Comparison of ENCODE assay signal across 19 cellular contexts in the genomic region with DNA sequence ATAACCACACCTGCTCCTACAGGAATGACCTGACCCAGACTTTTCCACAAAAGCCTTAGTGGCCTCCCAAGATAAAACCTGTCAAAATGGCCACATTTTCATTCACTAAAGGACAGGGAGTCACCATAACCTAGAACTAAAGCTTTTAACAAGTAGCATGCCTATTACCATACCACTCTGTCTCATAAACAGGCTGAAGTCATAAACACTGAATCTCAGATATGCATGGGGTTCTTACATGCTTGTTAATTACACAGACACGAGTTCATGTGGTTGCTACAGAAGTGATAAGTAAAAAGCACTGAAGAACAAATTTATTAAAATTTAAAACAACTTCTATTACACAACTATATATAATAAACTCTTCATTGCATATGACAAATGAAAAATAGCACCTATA. TPM values are rescaled to one million over a fixed set of nuclear protein-coding genes. Genes with fewer than 3 reads are reported as not detected.
DNase-seq lines count a peak whose midpoint lies in the region; ATAC-seq and TF ChIP-seq lines count a peak whose summit lies in the region.
"Had no signal": no experiment of that assay in that cellular context is flagged by ENCODE, and none has a peak within 500 bp of the region (broad histone marks: within the 10 kb centered on the region; RNA-seq: fewer than 3 reads in every experiment).

No MANE protein-coding gene starts in this region.

- no peak overlapping the region for H3K4me3 ChIP-seq in BLaER1 treated with 17β-estradiol and CSF1 and Interleukin-3, amounts not matched to agents 10 nM and 100 nM
- no peak overlapping the region for H3K4me3 ChIP-seq in Peyer's patch
- H3K4me3 ChIP-seq in liver (ENCODE audit: low read depth in 1 of 3, low read length in 3 of 3) = no peak overlapping the region
- H3K4me3 ChIP-seq in skeletal muscle tissue (ENCODE audit: low read length in 3 of 3) = no peak overlapping the region
- no peak overlapping the region for H3K4me3 ChIP-seq in thyroid gland (replicated peaks in 1 of 3)
- no peak overlapping the region for H3K4me3 ChIP-seq in foreskin fibroblast (ENCODE audit: low read depth in 1 of 2, low read length in 2 of 2)
- H3K4me3 ChIP-seq: gastroesophageal sphincter had no signal

- H3K27me3 ChIP-seq in BLaER1 treated with 17β-estradiol and CSF1 and Interleukin-3, amounts not matched to agents 10 nM and 100 nM = no peaks in the 10 kb centered on the region
- H3K27me3 ChIP-seq in Peyer's patch (no peaks in the 10 kb centered on the region), liver (ENCODE audit: control insufficient read depth in 4 of 4, insufficient read depth in 4 of 4, low read length in 3 of 4) (no peaks in the 10 kb centered on the region), skeletal muscle tissue (ENCODE audit: control insufficient read depth in 3 of 3, insufficient read depth in 3 of 3, low read length in 3 of 3) (no peaks in the 10 kb centered on the region), thyroid gland (no peaks in the 10 kb centered on the region)
- H3K27me3 ChIP-seq: gastroesophageal sphincter had no signal

- intact Hi-C loops in thyroid gland (cut with DNase I) = no loop called here

- DNase-seq in Peyer's patch (no peak), thyroid gland (no peak), GM13977 (ENCODE audit: low spot score) (no peak), foreskin fibroblast (no peak)
- DNase-seq: activated CD4-positive, alpha-beta memory T cell treated with anti-CD3 and anti-CD28 coated beads, Interleukin-2, amount 10 ng/mL, durations not matched to agents 7 days and 5 days; activated T-cell treated with anti-CD3 and anti-CD28 coated beads, Interleukin-2, amount 50 U/mL, for 48 hours; HFFc6; naive thymus-derived CD4-positive, alpha-beta T cell; NCI-H1092 treated with DMSO at 0.1 percent for 48 hours; NCI-H2081 treated with DMSO at 0.1 percent for 48 hours; NCI-H524 treated with DMSO at 0.1 percent for 48 hours; stimulated activated CD4-positive, alpha-beta T cell treated with anti-CD3 and anti-CD28 coated beads, Interleukin-15, amount 100 ng/mL, for 24 hours; stimulated activated naive CD4-positive, alpha-beta T cell treated with Interleukin-2 at 50 U/mL for 16 hours; WERI-Rb-1 had no signal

- TF ChIP-seq RAD21 in liver (IDR thresholded peaks at IDR 0.05) = no peak

- peaks cover under 1 to 40% (median 6%) of the 10 kb centered on the region in 11 experiments for H3K36me3 ChIP-seq in BLaER1 treated with 17β-estradiol and CSF1 and Interleukin-3, amounts not matched to agents 10 nM and 100 nM
- H3K36me3 ChIP-seq in Peyer's patch (no peaks in the 10 kb centered on the region), liver (ENCODE audit: control insufficient read depth in 4 of 4, insufficient read depth in 3 of 4, low read depth in 1 of 4, low read length in 3 of 4) (peaks cover 0 to under 1% (median 0%) of the 10 kb centered on the region in 4 donors), skeletal muscle tissue (ENCODE audit: control insufficient read depth in 3 of 3, insufficient read depth in 3 of 3, low read length in 3 of 3) (peaks cover 0 to under 1% (median 0%) of the 10 kb centered on the region in 3 donors), thyroid gland (no peaks in the 10 kb centered on the region)

- peaks cover 0 to 8% (median 0%) of the 10 kb centered on the region in 11 experiments; a peak in 2 of 22 replicates for H3K9me3 ChIP-seq in BLaER1 treated with 17β-estradiol and CSF1 and Interleukin-3, amounts not matched to agents 10 nM and 100 nM (replicated peaks in 1 of 11)
- no peaks in the 10 kb centered on the region for H3K9me3 ChIP-seq in Peyer's patch
- no peaks in the 10 kb centered on the region for H3K9me3 ChIP-seq in liver (ENCODE audit: control insufficient read depth in 4 of 4, low read length in 3 of 4)
- H3K9me3 ChIP-seq in skeletal muscle tissue (ENCODE audit: control insufficient read depth in 3 of 3, low read length in 3 of 3) = no peaks in the 10 kb centered on the region
- no peaks in the 10 kb centered on the region for H3K9me3 ChIP-seq in thyroid gland
- H3K9me3 ChIP-seq: gastroesophageal sphincter had no signal

- H4K20me1 ChIP-seq in BLaER1 treated with 17β-estradiol and CSF1 and Interleukin-3, amounts not matched to agents 10 nM and 100 nM = peaks cover 14 to 99% (median 61%) of the 10 kb centered on the region in 11 experiments; a peak in 20 of 22 replicates

- WGBS in liver = 26% methylated on average over 1 of the region's 1 CpG
- 85 to 94% methylated on average over 1 of the region's 1 CpG for WGBS in thyroid gland, 2 donors

- H3K9ac ChIP-seq in BLaER1 treated with 17β-estradiol and CSF1 and Interleukin-3, amounts not matched to agents 10 nM and 100 nM = no peak overlapping the region
- H3K9ac ChIP-seq in liver (ENCODE audit: low read depth in 1 of 2, low read length in 2 of 2) (no peak overlapping the region), skeletal muscle tissue (ENCODE audit: low read depth in 1 of 3, low read length in 3 of 3) (peak overlapping the region in 1 of 3 donors; percentile 30)

- peak overlapping the region in 8 of 11 experiments; percentile 1 to 78 (median 57); a peak in 11 of 22 replicates for H3K4me2 ChIP-seq in BLaER1 treated with 17β-estradiol and CSF1 and Interleukin-3, amounts not matched to agents 10 nM and 100 nM

- TF ChIP-seq POLR2A in Peyer's patch (IDR thresholded peaks at IDR 0.05) = no peak
- TF ChIP-seq POLR2A in thyroid gland (IDR thresholded peaks at IDR 0.05) = no peak

- peak overlapping the region in 1 of 11 experiments; percentile 11; a peak in 1 of 22 replicates for H3K27ac ChIP-seq in BLaER1 treated with 17β-estradiol and CSF1 and Interleukin-3, amounts not matched to agents 10 nM and 100 nM
- H3K27ac ChIP-seq in Peyer's patch (peak overlapping the region; percentile 13 to 71 (median 42)), liver (ENCODE audit: low read depth in 1 of 2, low read length in 2 of 2) (peak overlapping the region; percentile 66 to 69), skeletal muscle tissue (ENCODE audit: low read depth, low read length) (peak overlapping the region; percentile 24), thyroid gland (no peak overlapping the region)
- H3K27ac ChIP-seq: gastroesophageal sphincter, WERI-Rb-1 had no signal

- H3K4me1 ChIP-seq in BLaER1 treated with 17β-estradiol and CSF1 and Interleukin-3, amounts not matched to agents 10 nM and 100 nM = peaks cover 50 to 96% (median 83%) of the 10 kb centered on the region in 10 experiments
- H3K4me1 ChIP-seq in Peyer's patch (peaks cover 0 to 32% (median 7%) of the 10 kb centered on the region in 4 donors), liver (ENCODE audit: control insufficient read depth in 4 of 4, insufficient read depth in 4 of 4, low read length in 3 of 4) (peaks cover 12 to 65% (median 52%) of the 10 kb centered on the region in 4 donors), skeletal muscle tissue (ENCODE audit: control insufficient read depth in 3 of 3, insufficient read depth in 3 of 3, low read length in 3 of 3) (peaks cover 9 to 31% (median 21%) of the 10 kb centered on the region in 3 donors), thyroid gland (peaks cover 3 to 16% of the 10 kb centered on the region in 2 donors)

- no peak for TF ChIP-seq CTCF in Peyer's patch (IDR thresholded peaks at IDR 0.05)
- no peak for TF ChIP-seq CTCF in liver (IDR thresholded peaks at IDR 0.05; ENCODE audit: low read depth, low read length, missing input control)
- no peak for TF ChIP-seq CTCF in thyroid gland (IDR thresholded peaks at IDR 0.05)
- no peak for TF ChIP-seq CTCF in GM13977 (IDR thresholded peaks at IDR 0.05; ENCODE audit: extremely low read depth, insufficient read depth, missing control alignments)
- TF ChIP-seq CTCF in foreskin fibroblast (IDR thresholded peaks at IDR 0.05; ENCODE audit: low read depth, low read length) = no peak

- no peak for ATAC-seq in HG02588 (IDR thresholded peaks at IDR 0.05; ENCODE audit: unreplicated experiment)
- ATAC-seq: gastroesophageal sphincter; naive thymus-derived CD4-positive, alpha-beta T cell had no signal

- in situ Hi-C loops in GM13977 (cut with MboI; ENCODE audit: low pct_unique_long_range_greater_than_20kb, low sequenced_read_pairs, unreplicated experiment) = no loop called here

TF ChIP-seq in liver, 16 proteins besides CTCF, POLR2A, EP300 and RAD21 (continues in another document):
- no peak for TF ChIP-seq HNF4G (IDR thresholded peaks at IDR 0.05)
- TF ChIP-seq YY1 (IDR thresholded peaks at IDR 0.05) = no peak
- TF ChIP-seq JUND (IDR thresholded peaks at IDR 0.05) = no peak
- TF ChIP-seq, protein P1, sequence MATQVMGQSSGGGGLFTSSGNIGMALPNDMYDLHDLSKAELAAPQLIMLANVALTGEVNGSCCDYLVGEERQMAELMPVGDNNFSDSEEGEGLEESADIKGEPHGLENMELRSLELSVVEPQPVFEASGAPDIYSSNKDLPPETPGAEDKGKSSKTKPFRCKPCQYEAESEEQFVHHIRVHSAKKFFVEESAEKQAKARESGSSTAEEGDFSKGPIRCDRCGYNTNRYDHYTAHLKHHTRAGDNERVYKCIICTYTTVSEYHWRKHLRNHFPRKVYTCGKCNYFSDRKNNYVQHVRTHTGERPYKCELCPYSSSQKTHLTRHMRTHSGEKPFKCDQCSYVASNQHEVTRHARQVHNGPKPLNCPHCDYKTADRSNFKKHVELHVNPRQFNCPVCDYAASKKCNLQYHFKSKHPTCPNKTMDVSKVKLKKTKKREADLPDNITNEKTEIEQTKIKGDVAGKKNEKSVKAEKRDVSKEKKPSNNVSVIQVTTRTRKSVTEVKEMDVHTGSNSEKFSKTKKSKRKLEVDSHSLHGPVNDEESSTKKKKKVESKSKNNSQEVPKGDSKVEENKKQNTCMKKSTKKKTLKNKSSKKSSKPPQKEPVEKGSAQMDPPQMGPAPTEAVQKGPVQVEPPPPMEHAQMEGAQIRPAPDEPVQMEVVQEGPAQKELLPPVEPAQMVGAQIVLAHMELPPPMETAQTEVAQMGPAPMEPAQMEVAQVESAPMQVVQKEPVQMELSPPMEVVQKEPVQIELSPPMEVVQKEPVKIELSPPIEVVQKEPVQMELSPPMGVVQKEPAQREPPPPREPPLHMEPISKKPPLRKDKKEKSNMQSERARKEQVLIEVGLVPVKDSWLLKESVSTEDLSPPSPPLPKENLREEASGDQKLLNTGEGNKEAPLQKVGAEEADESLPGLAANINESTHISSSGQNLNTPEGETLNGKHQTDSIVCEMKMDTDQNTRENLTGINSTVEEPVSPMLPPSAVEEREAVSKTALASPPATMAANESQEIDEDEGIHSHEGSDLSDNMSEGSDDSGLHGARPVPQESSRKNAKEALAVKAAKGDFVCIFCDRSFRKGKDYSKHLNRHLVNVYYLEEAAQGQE (IDR thresholded peaks at IDR 0.05) = no peak
- TF ChIP-seq GABPA (IDR thresholded peaks at IDR 0.05 in 1 of 2, conservative IDR thresholded peaks at IDR 0.05 in 1 of 2) = no peak
- TF ChIP-seq, protein P2, sequence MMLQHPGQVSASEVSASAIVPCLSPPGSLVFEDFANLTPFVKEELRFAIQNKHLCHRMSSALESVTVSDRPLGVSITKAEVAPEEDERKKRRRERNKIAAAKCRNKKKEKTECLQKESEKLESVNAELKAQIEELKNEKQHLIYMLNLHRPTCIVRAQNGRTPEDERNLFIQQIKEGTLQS (IDR thresholded peaks at IDR 0.05) = no peak
- no peak for TF ChIP-seq TAF1 (conservative IDR thresholded peaks at IDR 0.05)
- no peak for TF ChIP-seq FOXA1 (IDR thresholded peaks at IDR 0.05)

RNA-seq across cellular contexts. Expression of gene HIPK2, which starts 56.0 kb away (rescaled TPM):
- total RNA-seq in Peyer's patch (10 to 100 TPM; 16.6 to 60.2 (median 35.1) TPM), liver (10 to 100 TPM; 13.1 to 48.8 TPM), skeletal muscle tissue (5.7 TPM), thyroid gland (10 to 100 TPM; 31.3 to 58.5 (median 41.0) TPM)
- polyA plus RNA-seq in liver = 10 to 100 TPM; 15.1 to 18.1 TPM

Comparison
In these comparisons a context has a peak if more than half of its experiments do, and no peak if none do; other contexts are left out.
1. H3K27ac ChIP-seq: peak in Peyer's patch (4 of 4), liver (2 of 2) and skeletal muscle tissue (single experiment); none in thyroid gland (0 of 3).